ENCODE assay signal across 8 cellular contexts in the genomic region with DNA sequence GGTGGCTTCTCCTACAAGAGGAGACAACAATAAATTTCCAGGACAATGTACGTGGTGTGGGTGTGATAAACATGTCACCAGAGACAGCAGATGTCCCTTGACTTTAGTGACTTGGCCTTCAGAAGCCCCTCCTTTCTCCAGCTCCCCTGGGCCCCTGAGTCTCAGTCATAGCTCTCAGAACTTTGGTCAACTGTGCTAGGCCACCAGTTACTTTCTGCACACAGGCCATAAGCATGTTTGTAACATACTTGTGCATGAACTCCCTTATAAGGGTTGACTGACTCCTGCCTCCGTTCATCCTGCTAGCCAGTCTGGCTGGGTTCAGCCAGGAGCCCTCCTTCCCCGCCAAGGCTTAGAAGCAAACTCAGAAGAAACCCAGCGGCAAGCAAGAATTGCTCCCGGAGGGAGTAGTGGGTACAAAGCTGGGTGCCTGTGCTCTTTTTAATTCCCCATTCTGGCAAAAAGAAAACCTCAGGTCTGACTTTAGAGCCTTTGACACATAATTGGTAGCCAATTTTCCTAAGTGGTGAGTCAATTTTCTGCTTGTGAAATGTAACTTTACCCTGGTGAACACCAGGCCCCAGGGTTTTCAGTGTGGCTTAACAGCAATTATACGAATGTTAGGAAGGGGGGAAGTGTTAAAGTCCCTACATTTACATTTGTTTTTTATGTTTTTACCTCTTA. TPM values are rescaled to one million over a fixed set of nuclear protein-coding genes. Genes with fewer than 3 reads are reported as not detected.
DNase-seq lines count a peak whose midpoint lies in the region; ATAC-seq and TF ChIP-seq lines count a peak whose summit lies in the region.

No MANE protein-coding gene starts in this region.

- H3K36me3 ChIP-seq in testis (ENCODE audit: low read depth, missing control alignments), result no peaks in the 10 kb centered on the region

- no peaks in the 10 kb centered on the region for H3K27me3 ChIP-seq in testis

- H3K27ac ChIP-seq in testis, result peak overlapping the region; percentile 70 to 82

- DNase-seq in NOMO-1 treated with dmso at 0.1 percent for 144 hours (lab: John Stamatoyannopoulos, UW; ENCODE audit: unreplicated experiment) (peak; percentile 66), left cardiac atrium (no peak), testis (no peak), NCI-H2171 treated with DMSO at 0.1 percent for 48 hours (lab: John Stamatoyannopoulos, UW) (no peak), mesenteric fat pad (ENCODE audit: low spot score) (no peak)
- no peak for DNase-seq in activated CD4-positive, CD25-positive, alpha-beta regulatory T cell (lab: John Stamatoyannopoulos, UW)

- H3K4me1 ChIP-seq in testis, result peaks cover 11% of the 10 kb centered on the region

- peak overlapping the region in 1 of 2 donors; percentile 30 for H3K4me3 ChIP-seq in testis

- no peak for TF ChIP-seq CTCF in testis (IDR thresholded peaks at IDR 0.05)

- 40 to 44% methylated on average over 6 of the region's 6 CpGs for WGBS in testis, 2 donors

- no peaks in the 10 kb centered on the region for H3K9me3 ChIP-seq in testis

- intact Hi-C loops in left cardiac atrium (cut with DNase I), result loop anchor here in 1 of 2 donors (5.0 kb wide), 1 partner anchor 47 kb away; a partner anchor contains a TSS
- intact Hi-C loops in testis (cut with DNase I; ENCODE audit: low total_unique reads), result loop anchor here (5.0 kb wide), 1 partner anchor 52 kb away; no protein-coding TSS in a partner anchor

- ATAC-seq in GM18868 (IDR thresholded peaks at IDR 0.05; ENCODE audit: unreplicated experiment), result peak; percentile 70
- ATAC-seq in HG02852 (IDR thresholded peaks at IDR 0.05; ENCODE audit: unreplicated experiment), result peak; percentile 53
- ATAC-seq in left cardiac atrium, result peak; percentile 22 to 68

- no peak for TF ChIP-seq POLR2A in testis (IDR thresholded peaks at IDR 0.05)

RNA-seq across cellular contexts. Expression of a gene that starts 49.2 kb away (rescaled TPM):
- total RNA-seq in left cardiac atrium (10 to 100 TPM; 19.3 to 28.1 TPM), testis (10 to 100 TPM; 18.8 to 23.5 TPM), mesenteric fat pad (83.3 TPM)
- polyA plus RNA-seq in testis (ENCODE audit: insufficient read depth, low read depth, low replicate concordance), result 9.9 TPM
